ENCODE assay signal across 15 cellular contexts in the genomic region with DNA sequence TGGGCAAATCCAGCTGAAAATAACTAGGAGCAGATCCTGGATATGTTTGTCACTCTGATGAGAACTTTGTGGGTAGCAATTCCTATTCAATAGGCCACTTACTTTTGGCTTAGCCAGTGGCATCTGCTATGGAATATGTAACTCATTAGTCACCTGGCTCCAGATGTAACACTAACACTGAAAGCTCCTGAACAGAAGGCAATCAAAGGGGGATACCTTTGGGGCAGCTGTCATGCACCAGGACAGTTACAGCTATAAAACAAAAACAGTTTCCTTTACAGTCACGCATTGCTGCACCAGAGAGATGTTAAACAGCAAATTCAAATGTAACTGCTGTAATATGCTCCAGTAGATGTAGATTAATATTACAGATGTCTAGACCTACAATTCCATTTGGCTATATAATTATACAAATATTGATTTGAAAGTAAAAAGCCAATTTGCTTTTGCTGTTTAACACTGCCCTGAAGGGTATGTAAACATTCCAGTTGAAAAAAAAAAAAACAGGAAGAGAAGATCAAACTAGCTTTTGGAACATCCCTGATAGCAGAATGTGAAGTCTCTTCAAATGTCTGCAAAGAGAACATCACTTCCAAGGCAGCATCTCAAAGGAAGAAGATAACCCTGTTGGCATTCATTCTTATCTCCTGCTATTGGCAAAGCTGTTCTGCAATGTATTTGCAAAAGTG. TPM values are rescaled to one million over a fixed set of nuclear protein-coding genes. Genes with fewer than 3 reads are reported as not detected.
DNase-seq lines count a peak whose midpoint lies in the region; ATAC-seq and TF ChIP-seq lines count a peak whose summit lies in the region.
"Had no signal": no experiment of that assay in that cellular context is flagged by ENCODE, and none has a peak within 500 bp of the region (broad histone marks: within the 10 kb centered on the region; RNA-seq: fewer than 3 reads in every experiment).

No MANE protein-coding gene starts in this region.

- no peaks in the 10 kb centered on the region for H3K9me3 ChIP-seq in OCI-LY1 (ENCODE audit: low read length)
- no peaks in the 10 kb centered on the region for H3K9me3 ChIP-seq in mammary epithelial cell (replicated peaks; ENCODE audit: insufficient read depth, low read length)

- no peak overlapping the region for H2AFZ ChIP-seq in OCI-LY1 (ENCODE audit: low read length)
- no peak overlapping the region for H2AFZ ChIP-seq in mammary epithelial cell (ENCODE audit: low read depth, low read length)

- dilution Hi-C loops in mammary epithelial cell (cut with HindIII; ENCODE audit: low sequenced_read_pairs) = loop anchor here (5.0 kb wide), 2 partner anchors 50 to 105 kb away; a partner anchor contains a TSS

- no peaks in the 10 kb centered on the region for H3F3A ChIP-seq in OCI-LY1 (ENCODE audit: insufficient read depth, low read length)

- DNase-seq in AG20443 (ENCODE audit: low spot score) = peak; percentile 28
- peak; percentile 52 for DNase-seq in fibroblast of mammary gland (ENCODE audit: low read depth)
- no peak for DNase-seq in mammary epithelial cell
- no peak for DNase-seq in NCI-H128 (lab: John Stamatoyannopoulos, UW; ENCODE audit: unreplicated experiment)
- no peak for DNase-seq in activated CD4-positive, alpha-beta T cell treated with anti-CD3 and anti-CD28 coated beads, Interleukin-2, amount 50 U/mL, for 4 hours
- no peak for DNase-seq in H4 (ENCODE audit: low spot score)
- DNase-seq: activated CD4-positive, alpha-beta T cell treated with anti-CD3 and anti-CD28 coated beads for 48 hours; activated naive CD4-positive, alpha-beta T cell treated with anti-CD3 and anti-CD28 coated beads, Interleukin-2, amount 50 U/mL, for 16 hours; NCI-H187; SIG-M5 had no signal

- CTCF ChIA-PET in mammary epithelial cell (lab: Charles Lee; ENCODE audit: low non-redundant PET) = no interaction called here

- in situ Hi-C loops in mammary epithelial cell (cut with MboI; ENCODE audit: low sequenced_read_pairs in 2 of 2) = no loop called here

- BruUV-seq in mammary epithelial cell (replicated peaks; lab: Mats Ljungman, UMichigan) = no TSS peak

- H3K27me3 ChIP-seq in OCI-LY1 (ENCODE audit: insufficient read depth, low read length) (no peaks in the 10 kb centered on the region), mammary epithelial cell (ENCODE audit: insufficient read depth, low read length) (no peaks in the 10 kb centered on the region)

- H3K9ac ChIP-seq in OCI-LY1 (ENCODE audit: low read length) (peak overlapping the region; percentile 10; the same call in 1 of the 2 replicates), mammary epithelial cell (ENCODE audit: insufficient read depth, low read length) (no peak overlapping the region)

- peak; percentile 47 for ATAC-seq in GM21737 (IDR thresholded peaks at IDR 0.05; ENCODE audit: unreplicated experiment)

- H3K79me2 ChIP-seq in OCI-LY1 (ENCODE audit: insufficient read depth, low read length) (peaks cover 12% of the 10 kb centered on the region), mammary epithelial cell (ENCODE audit: insufficient read depth, low read length) (peaks cover 69% of the 10 kb centered on the region)

- peak overlapping the region; percentile 85 for H3K27ac ChIP-seq in OCI-LY1 (ENCODE audit: low read depth, low read length, poor library complexity, severe bottlenecking)
- no peak overlapping the region for H3K27ac ChIP-seq in mammary epithelial cell (ENCODE audit: insufficient read depth, low read depth, low read length)
- H3K27ac ChIP-seq: HL-60 had no signal

- H3K36me3 ChIP-seq in OCI-LY1 (ENCODE audit: insufficient read depth, low read length) (peaks cover 80% of the 10 kb centered on the region), mammary epithelial cell (ENCODE audit: insufficient read depth, low read length) (peaks cover 23% of the 10 kb centered on the region)

- no peak overlapping the region for H3K4me3 ChIP-seq in OCI-LY1 (ENCODE audit: low read depth, low read length, poor library complexity, severe bottlenecking)
- H3K4me3 ChIP-seq in fibroblast of mammary gland (ENCODE audit: control insufficient read depth, low read depth, low read length) = no peak overlapping the region
- H3K4me3 ChIP-seq in mammary epithelial cell (replicated peaks in 1 of 3; ENCODE audit: insufficient read depth in 1 of 3, low read depth in 2 of 3, low read length in 3 of 3) = no peak overlapping the region
- H3K4me3 ChIP-seq: smooth muscle cell had no signal

- peak overlapping the region; percentile 21 for H3K4me2 ChIP-seq in OCI-LY1 (ENCODE audit: low read length)
- H3K4me2 ChIP-seq in mammary epithelial cell (ENCODE audit: insufficient read depth, low read depth, low read length) = no peak overlapping the region
- H3K4me2 ChIP-seq: smooth muscle cell had no signal

- no peaks in the 10 kb centered on the region for H3K9me2 ChIP-seq in OCI-LY1 (ENCODE audit: low read depth, low read length)

- no peaks in the 10 kb centered on the region for H4K20me1 ChIP-seq in OCI-LY1 (ENCODE audit: insufficient read depth, low read length)
- no peaks in the 10 kb centered on the region for H4K20me1 ChIP-seq in mammary epithelial cell (ENCODE audit: insufficient read depth, low read length)

- intact Hi-C loops in mammary epithelial cell (cut with micrococcal nuclease) = no loop called here

- TF ChIP-seq CTCF in OCI-LY1 (IDR thresholded peaks at IDR 0.05; ENCODE audit: low read length) = no peak
- no peak for TF ChIP-seq CTCF in fibroblast of mammary gland (conservative IDR thresholded peaks at IDR 0.05; ENCODE audit: control insufficient read depth, insufficient read depth, low read depth, low read length)
- TF ChIP-seq CTCF in mammary epithelial cell (conservative IDR thresholded peaks at IDR 0.05 in 1 of 2, IDR thresholded peaks at IDR 0.05 in 1 of 2; ENCODE audit: extremely low read depth in 1 of 2, insufficient read depth in 1 of 2, low read depth in 1 of 2, low read length in 2 of 2) = no peak

- H3K4me1 ChIP-seq in OCI-LY1 (ENCODE audit: insufficient read depth, low read length, severe bottlenecking) (peaks cover 35% of the 10 kb centered on the region), mammary epithelial cell (ENCODE audit: insufficient read depth, low read length) (no peaks in the 10 kb centered on the region)

- 93% methylated on average over 1 of the region's 1 CpG for WGBS in mammary epithelial cell (ENCODE audit: low coverage, missing lambda C conversion rate)

RNA-seq across cellular contexts. Expression of a gene that starts 18.4 kb away (rescaled TPM):
- total RNA-seq in mammary epithelial cell = 10 to 100 TPM; 24.2 to 91.8 TPM
- 52.7 TPM for polyA plus RNA-seq in mammary epithelial cell
- 113 TPM for polyA minus RNA-seq in mammary epithelial cell
- total RNA-seq in H4 (2014; rRNA removed; shearing (Covaris generic)) = 115 and 140 TPM in 2 replicates

RNA-seq across cellular contexts. Expression of a gene that starts 34.2 kb away (rescaled TPM):
- under 1 TPM in 1 of 2 donors, not detected in 1; 0.14 TPM for total RNA-seq in mammary epithelial cell
- 0.09 TPM for polyA plus RNA-seq in mammary epithelial cell
- not detected for polyA minus RNA-seq in mammary epithelial cell
- 0.10 TPM in 1 of 2 replicates, not detected in the other for total RNA-seq in H4 (2014; rRNA removed; shearing (Covaris generic))
- total RNA-seq: dermis microvascular lymphatic vessel endothelial cell, smooth muscle cell had no signal
- polyA plus RNA-seq: smooth muscle cell had no signal

RNA-seq across cellular contexts. Expression of a gene that starts 45.2 kb away (rescaled TPM):
- under 1 TPM in 1 of 2 donors, not detected in 1; 0.50 TPM for total RNA-seq in mammary epithelial cell
- polyA plus RNA-seq in mammary epithelial cell = not detected
- not detected for polyA minus RNA-seq in mammary epithelial cell
- not detected in 2 replicates for total RNA-seq in H4 (2014; rRNA removed; shearing (Covaris generic))
- total RNA-seq: smooth muscle cell had no signal
- polyA plus RNA-seq: smooth muscle cell had no signal

RNA-seq across cellular contexts. Expression of a gene that starts 50.5 kb away (rescaled TPM):
- 10 to 100 TPM in 1 of 2 donors, 1 to 10 TPM in 1; 3.0 to 10.5 TPM for total RNA-seq in mammary epithelial cell
- polyA plus RNA-seq in mammary epithelial cell = 6.4 TPM
- 4.3 TPM for polyA minus RNA-seq in mammary epithelial cell
- 1.6 and 3.4 TPM in 2 replicates for total RNA-seq in H4 (2014; rRNA removed; shearing (Covaris generic))

RNA-seq across cellular contexts. Expression of a gene that starts 56.4 kb away (rescaled TPM):
- total RNA-seq in mammary epithelial cell = not detected
- polyA plus RNA-seq in mammary epithelial cell = not detected
- not detected for polyA minus RNA-seq in mammary epithelial cell
- total RNA-seq in H4 (2014; rRNA removed; shearing (Covaris generic)) = not detected in 2 replicates
- total RNA-seq: dermis microvascular lymphatic vessel endothelial cell had no signal

Comparison
In these comparisons a context has a peak if more than half of its experiments do, and no peak if none do; other contexts are left out.
1. DNase-seq: peak in AG20443 (single experiment) and fibroblast of mammary gland (single experiment); none in mammary epithelial cell (single experiment), NCI-H128 (single experiment), activated CD4-positive, alpha-beta T cell treated with anti-CD3 and anti-CD28 coated beads, Interleukin-2, amount 50 U/mL, for 4 hours (0 of 2) and H4 (single experiment).